In genomic region chr17:39605492-39606433, GRCh38 we compare ENCODE assay signal across 1 cellular context.
TF ChIP-seq lines count a peak whose summit lies in the region.

No MANE protein-coding gene starts in this region.

TF ChIP-seq in IMR-90, 13 proteins besides CTCF, POLR2A, EP300 and RAD21:
- no peak for TF ChIP-seq CHD1 (IDR thresholded peaks at IDR 0.05; ENCODE audit: low read depth, low read length)
- no peak for TF ChIP-seq RFX5 (IDR thresholded peaks at IDR 0.05; ENCODE audit: low read depth, low read length)
- no peak for TF ChIP-seq MAFK (IDR thresholded peaks at IDR 0.05; ENCODE audit: low read depth, low read length)
- TF ChIP-seq MXI1 (IDR thresholded peaks at IDR 0.05; ENCODE audit: borderline replicate concordance, low read depth, low read length) = no peak
- TF ChIP-seq USF2 (IDR thresholded peaks at IDR 0.05; ENCODE audit: low read depth, low read length) = no peak
TF ChIP-seq in IMR-90: peak in this region for 0.
